20 cellular contexts compared by ENCODE assay signal in genomic region chr12:66717049-66717448, GRCh38. TPM values are rescaled to one million over a fixed set of nuclear protein-coding genes. Genes with fewer than 3 reads are reported as not detected.
A peak's percentile ranks its signal among the peaks of the same experiment; 100 is the strongest.
DNase-seq lines count a peak whose midpoint lies in the region; FAIRE-seq and TF ChIP-seq lines count a peak whose summit lies in the region.
"Had no signal": no experiment of that assay in that cellular context is flagged by ENCODE, and none has a peak within 500 bp of the region (broad histone marks: within the 10 kb centered on the region; RNA-seq: fewer than 3 reads in every experiment).

No MANE protein-coding gene starts in this region.

- peaks cover 3% of the 10 kb centered on the region for H3K9me3 Mint-ChIP-seq in glutamatergic neuron (ENCODE audit: unreplicated experiment)
- H3K9me3 Mint-ChIP-seq in activated CD4-positive, alpha-beta memory T cell treated with anti-CD3 and anti-CD28 coated beads for 36 hours: no peaks in the 10 kb centered on the region
- H3K9me3 Mint-ChIP-seq: activated CD4-positive, alpha-beta memory T cell treated with anti-CD3 and anti-CD28 coated beads, Interleukin-2, amount 10 ng/mL, durations not matched to agents 7 days and 5 days; CD4-positive, alpha-beta T cell; GM23338 had no signal

- H3F3A ChIP-seq in OCI-LY1 (ENCODE audit: insufficient read depth, low read length): no peaks in the 10 kb centered on the region

- H3K79me2 ChIP-seq in OCI-LY1 (ENCODE audit: insufficient read depth, low read length): no peaks in the 10 kb centered on the region

- no peak overlapping the region for H3K4me3 Mint-ChIP-seq in glutamatergic neuron (ENCODE audit: unreplicated experiment)
- H3K4me3 Mint-ChIP-seq in activated CD4-positive, alpha-beta memory T cell treated with anti-CD3 and anti-CD28 coated beads for 36 hours: no peak overlapping the region
- H3K4me3 Mint-ChIP-seq: activated CD4-positive, alpha-beta memory T cell treated with anti-CD3 and anti-CD28 coated beads, Interleukin-2, amount 10 ng/mL, durations not matched to agents 7 days and 5 days; CD4-positive, alpha-beta T cell; GM23338; stimulated activated memory B cell treated with anti-CD40 and anti-IgM and Interleukin-4, amounts not matched to agents 10 μg/mL and 1 μg/mL and 100 μg/mL, for 72 hours had no signal

- no peaks in the 10 kb centered on the region for H3K27me3 ChIP-seq in OCI-LY1 (ENCODE audit: insufficient read depth, low read length)
- H3K27me3 ChIP-seq in bronchial epithelial cell (ENCODE audit: control insufficient read depth, insufficient read depth, low read length): peaks cover 1% of the 10 kb centered on the region
- H3K27me3 ChIP-seq: dorsolateral prefrontal cortex, upper lobe of left lung had no signal

- H3K36me3 ChIP-seq in OCI-LY1 (ENCODE audit: insufficient read depth, low read length) (no peaks in the 10 kb centered on the region), bronchial epithelial cell (ENCODE audit: control insufficient read depth, insufficient read depth, low read length) (no peaks in the 10 kb centered on the region)
- H3K36me3 ChIP-seq: left ventricle myocardium inferior, upper lobe of left lung had no signal

- TF ChIP-seq CTCF in C4-2B (conservative IDR thresholded peaks at IDR 0.05): peak; percentile 22; the same call in 1 of the 2 replicates
- peak; percentile 26; the same call in 1 of the 2 replicates for TF ChIP-seq CTCF in OCI-LY1 (IDR thresholded peaks at IDR 0.05; ENCODE audit: low read length)
- TF ChIP-seq CTCF in bronchial epithelial cell (IDR thresholded peaks at IDR 0.05; ENCODE audit: insufficient read depth, low read length, severe bottlenecking): no peak
- TF ChIP-seq CTCF in glutamatergic neuron (IDR thresholded peaks at IDR 0.05; ENCODE audit: partially characterized antibody, unreplicated experiment): no peak

- intact Hi-C loops in activated CD4-positive, alpha-beta memory T cell treated with anti-CD3 and anti-CD28 coated beads for 36 hours (cut with micrococcal nuclease): loop anchor here (1.0 kb wide), 1 partner anchor 144 kb away; no protein-coding TSS in a partner anchor

- H4K20me1 ChIP-seq in OCI-LY1 (ENCODE audit: insufficient read depth, low read length): no peaks in the 10 kb centered on the region

- DNase-seq in H4 (ENCODE audit: low spot score) (peak; percentile 11), bronchial epithelial cell (ENCODE audit: low read depth) (peak; percentile 11), glutamatergic neuron (no peak), KG1 (lab: John Stamatoyannopoulos, UW) (no peak)
- DNase-seq in activated CD4-positive, alpha-beta memory T cell treated with anti-CD3 and anti-CD28 coated beads for 36 hours: no peak
- DNase-seq: activated CD4-positive, alpha-beta memory T cell treated with anti-CD3 and anti-CD28 coated beads, Interleukin-2, amount 10 ng/mL, durations not matched to agents 7 days and 5 days; activated CD4-positive, CD25-positive, alpha-beta regulatory T cell treated with anti-CD3 and anti-CD28 coated beads, Interleukin-2, amount 50 U/mL, for 72 hours; CD4-positive, alpha-beta T cell; dorsolateral prefrontal cortex; left ventricle myocardium inferior; NK-92 treated with Interleukin-12 subunit alpha and Interleukin-12 subunit beta, amount 100 ng/mL, for 24 hours; RPMI8226; substantia nigra; upper lobe of left lung had no signal

- H3K27ac Mint-ChIP-seq in glutamatergic neuron (ENCODE audit: unreplicated experiment): no peak overlapping the region
- H3K27ac Mint-ChIP-seq in activated CD4-positive, alpha-beta memory T cell treated with anti-CD3 and anti-CD28 coated beads for 36 hours: no peak overlapping the region
- H3K27ac Mint-ChIP-seq: activated CD4-positive, alpha-beta memory T cell treated with anti-CD3 and anti-CD28 coated beads, Interleukin-2, amount 10 ng/mL, durations not matched to agents 7 days and 5 days; CD4-positive, alpha-beta T cell; GM23338; stimulated activated memory B cell treated with anti-CD40 and anti-IgM and Interleukin-4, amounts not matched to agents 10 μg/mL and 1 μg/mL and 100 μg/mL, for 72 hours had no signal

- H3K4me3 ChIP-seq in OCI-LY1 (ENCODE audit: low read depth, low read length, poor library complexity, severe bottlenecking): no peak overlapping the region
- no peak overlapping the region for H3K4me3 ChIP-seq in bronchial epithelial cell (ENCODE audit: low read depth, low read length)
- H3K4me3 ChIP-seq: dorsolateral prefrontal cortex, GM23338, left ventricle myocardium inferior, upper lobe of left lung had no signal

- POLR2A ChIA-PET in activated CD4-positive, alpha-beta memory T cell treated with anti-CD3 and anti-CD28 coated beads for 36 hours (lab: Charles Lee): no interaction called here

- CTCF ChIA-PET in activated CD4-positive, alpha-beta memory T cell treated with anti-CD3 and anti-CD28 coated beads for 36 hours (lab: Charles Lee): no interaction called here

- no peak overlapping the region for H3K9ac ChIP-seq in OCI-LY1 (ENCODE audit: low read length)

- no peak overlapping the region for H3K27ac ChIP-seq in C4-2B
- no peak overlapping the region for H3K27ac ChIP-seq in OCI-LY1 (ENCODE audit: low read depth, low read length, poor library complexity, severe bottlenecking)
- H3K27ac ChIP-seq: left ventricle myocardium inferior, upper lobe of left lung had no signal

- H3K4me2 ChIP-seq in OCI-LY1 (ENCODE audit: low read length): no peak overlapping the region
- H3K4me2 ChIP-seq: GM23338 had no signal

- H3K27me3 Mint-ChIP-seq in glutamatergic neuron (ENCODE audit: unreplicated experiment): no peaks in the 10 kb centered on the region
- H3K27me3 Mint-ChIP-seq in activated CD4-positive, alpha-beta memory T cell treated with anti-CD3 and anti-CD28 coated beads for 36 hours: no peaks in the 10 kb centered on the region
- H3K27me3 Mint-ChIP-seq: CD4-positive, alpha-beta T cell; stimulated activated memory B cell treated with anti-CD40 and anti-IgM and Interleukin-4, amounts not matched to agents 10 μg/mL and 1 μg/mL and 100 μg/mL, for 72 hours had no signal

- no peak for FAIRE-seq in bronchial epithelial cell (lab: Jason Lieb, UNC)

- H2AFZ ChIP-seq in OCI-LY1 (ENCODE audit: low read length): no peak overlapping the region
- H2AFZ ChIP-seq: GM23338 had no signal

- H3K9me2 ChIP-seq in OCI-LY1 (ENCODE audit: low read depth, low read length): no peaks in the 10 kb centered on the region

- H3K9me3 ChIP-seq in OCI-LY1 (ENCODE audit: low read length): no peaks in the 10 kb centered on the region
- H3K9me3 ChIP-seq: left ventricle myocardium inferior, upper lobe of left lung had no signal

- H3K4me1 ChIP-seq in OCI-LY1 (ENCODE audit: insufficient read depth, low read length, severe bottlenecking): no peaks in the 10 kb centered on the region
- H3K4me1 ChIP-seq: left ventricle myocardium inferior, upper lobe of left lung had no signal

- peaks cover under 1% of the 10 kb centered on the region for H3K4me1 Mint-ChIP-seq in glutamatergic neuron (ENCODE audit: low read depth, unreplicated experiment)
- H3K4me1 Mint-ChIP-seq in activated CD4-positive, alpha-beta memory T cell treated with anti-CD3 and anti-CD28 coated beads for 36 hours (ENCODE audit: low read depth): peaks cover 11% of the 10 kb centered on the region

- H3K36me3 Mint-ChIP-seq in glutamatergic neuron (ENCODE audit: unreplicated experiment): no peaks in the 10 kb centered on the region
- H3K36me3 Mint-ChIP-seq in activated CD4-positive, alpha-beta memory T cell treated with anti-CD3 and anti-CD28 coated beads for 36 hours: no peaks in the 10 kb centered on the region
- H3K36me3 Mint-ChIP-seq: stimulated activated memory B cell treated with anti-CD40 and anti-IgM and Interleukin-4, amounts not matched to agents 10 μg/mL and 1 μg/mL and 100 μg/mL, for 72 hours had no signal

RNA-seq across cellular contexts. Expression of gene GRIP1, which starts 38.2 kb away (rescaled TPM):
- 0.91 and 5.7 TPM in 2 replicates for total RNA-seq in H4 (2014; rRNA removed; shearing (Covaris generic))
- total RNA-seq in bronchial epithelial cell (3.9 and 28.0 TPM in 2 replicates), glutamatergic neuron (ENCODE audit: unreplicated experiment) (67.1 TPM)
- under 1 TPM; 0.53 to 0.95 TPM for total RNA-seq in activated CD4-positive, alpha-beta memory T cell treated with anti-CD3 and anti-CD28 coated beads for 36 hours
- total RNA-seq: pulmonary artery endothelial cell; T-helper 1 cell treated with Interleukin-12 subunit alpha and Interleukin-12 subunit beta and Interleukin-4 antibody, amounts not matched to agents 30 ng/mL and 1 ng/mL, for 36 hours had no signal

Comparison
In these comparisons a context has a peak if more than half of its experiments do, and no peak if none do; other contexts are left out.
1. CTCF ChIP-seq: peak in C4-2B (single experiment) and OCI-LY1 (single experiment); none in bronchial epithelial cell (single experiment) and glutamatergic neuron (single experiment).
2. DNase-seq: peak in H4 (single experiment) and bronchial epithelial cell (single experiment); none in glutamatergic neuron (single experiment), activated CD4-positive, alpha-beta memory T cell treated with anti-CD3 and anti-CD28 coated beads for 36 hours (single experiment) and KG1 (single experiment).